In genomic region chr6:3409699-3410384, GRCh38 we compare ENCODE assay signal across 12 cellular contexts. TPM values are rescaled to one million over a fixed set of nuclear protein-coding genes. Genes with fewer than 3 reads are reported as not detected.
DNase-seq lines count a peak whose midpoint lies in the region; ATAC-seq and TF ChIP-seq lines count a peak whose summit lies in the region.
"Had no signal": no experiment of that assay in that cellular context is flagged by ENCODE, and none has a peak within 500 bp of the region (broad histone marks: within the 10 kb centered on the region; RNA-seq: fewer than 3 reads in every experiment).

No MANE protein-coding gene starts in this region.

- POLR2A ChIA-PET in Caco-2 (lab: Charles Lee): interaction anchor here (0.6 kb wide), 1 partner anchor 43 kb away, joined by 3 read pairs; no protein-coding TSS in a partner anchor

- H3K4me1 ChIP-seq in Caco-2: peaks cover 88% of the 10 kb centered on the region
- peaks cover 44% of the 10 kb centered on the region for H3K4me1 ChIP-seq in mucosa of stomach (ENCODE audit: control insufficient read depth, insufficient read depth, low read length)

- ATAC-seq in HG03280 (IDR thresholded peaks at IDR 0.05; ENCODE audit: unreplicated experiment): no peak
- no peak for ATAC-seq in GM21367 (IDR thresholded peaks at IDR 0.05; ENCODE audit: unreplicated experiment)
- ATAC-seq: activated CD4-positive, CD25-positive, alpha-beta regulatory T cell treated with anti-CD3 and anti-CD28 coated beads, Interleukin-2, amount 50 U/mL, for 24 hours had no signal

- TF ChIP-seq CTCF in Caco-2 (IDR thresholded peaks at IDR 0.05; ENCODE audit: insufficient read depth in 1 of 2, low read depth in 1 of 2, low read length in 1 of 2, severe bottlenecking in 1 of 2, unreplicated experiment in 1 of 2): no peak
- no peak for TF ChIP-seq CTCF in fibroblast of pulmonary artery (IDR thresholded peaks at IDR 0.05; ENCODE audit: low read length, missing control alignments)

- no peaks in the 10 kb centered on the region for H3K9me3 Mint-ChIP-seq in Caco-2 (ENCODE audit: unreplicated experiment)
- H3K9me3 Mint-ChIP-seq: activated naive CD8-positive, alpha-beta T cell treated with anti-CD3 and anti-CD28 coated beads, Interleukin-2, amount 10 ng/mL, durations not matched to agents 7 days and 5 days had no signal

- H3K27me3 Mint-ChIP-seq in Caco-2 (ENCODE audit: insufficient read depth, unreplicated experiment): no peaks in the 10 kb centered on the region

- H3K9me3 ChIP-seq in Caco-2 (no peaks in the 10 kb centered on the region), mucosa of stomach (ENCODE audit: control insufficient read depth, low read length) (no peaks in the 10 kb centered on the region)

- H3K4me1 Mint-ChIP-seq in Caco-2 (ENCODE audit: low read depth, unreplicated experiment): peaks cover 59% of the 10 kb centered on the region

- CTCF ChIA-PET in Caco-2 (lab: Charles Lee): interaction anchor here (0.9 to 2.6 kb wide), 6 partner anchors 10 to 47 kb away, joined by 3 to 6 read pairs (median 4); partner anchors contain the start of gene SLC22A23

- DNase-seq in Caco-2 (peak; percentile 94 to 95), MV-4-11 (lab: John Stamatoyannopoulos, UW) (peak; percentile 25), fibroblast of pulmonary artery (ENCODE audit: low read depth) (peak; percentile 17), ecto neural progenitor cell (ENCODE audit: low spot score) (no peak)
- DNase-seq in stimulated activated CD8-positive, alpha-beta memory T cell treated with anti-CD3 and anti-CD28 coated beads, Interleukin-4, amount 100 ng/mL, for 48 hours: no peak
- DNase-seq: activated naive CD8-positive, alpha-beta T cell treated with anti-CD3 and anti-CD28 coated beads, Interleukin-2, amount 10 ng/mL, durations not matched to agents 7 days and 5 days; posterior cingulate gyrus had no signal

- BruUV-seq in Caco-2 (replicated peaks; lab: Mats Ljungman, UMichigan): no TSS peak

- H3K36me3 ChIP-seq in Caco-2 (ENCODE audit: control insufficient read depth, insufficient read depth, low read length) (0 out of 2 replicates have a peak, but pooled peaks cover 3% of the 10 kb centered on the region), mucosa of stomach (ENCODE audit: control insufficient read depth, insufficient read depth, low read length) (no peaks in the 10 kb centered on the region)

- H3K27ac Mint-ChIP-seq in Caco-2 (ENCODE audit: unreplicated experiment): peak overlapping the region; percentile 86
- H3K27ac Mint-ChIP-seq: activated naive CD8-positive, alpha-beta T cell treated with anti-CD3 and anti-CD28 coated beads, Interleukin-2, amount 10 ng/mL, durations not matched to agents 7 days and 5 days had no signal

- intact Hi-C loops in Caco-2 (cut with micrococcal nuclease; ENCODE audit: unreplicated experiment): loop anchor here (1.0 to 5.0 kb wide), 5 partner anchors 9 to 323 kb away; no protein-coding TSS in a partner anchor

- H3K27me3 ChIP-seq in Caco-2 (replicated peaks; ENCODE audit: control insufficient read depth, insufficient read depth, low read length) (no peaks in the 10 kb centered on the region), mucosa of stomach (ENCODE audit: control insufficient read depth, insufficient read depth, low read length) (no peaks in the 10 kb centered on the region)
- H3K27me3 ChIP-seq: tibial nerve had no signal

- peak overlapping the region; percentile 40 for H3K9ac ChIP-seq in mucosa of stomach (ENCODE audit: low read length)

- peaks cover 75% of the 10 kb centered on the region for H3K36me3 Mint-ChIP-seq in Caco-2 (ENCODE audit: insufficient read depth, unreplicated experiment)
- H3K36me3 Mint-ChIP-seq: activated naive CD8-positive, alpha-beta T cell treated with anti-CD3 and anti-CD28 coated beads, Interleukin-2, amount 10 ng/mL, durations not matched to agents 7 days and 5 days had no signal

- peak overlapping the region; percentile 47 for H3K4me3 Mint-ChIP-seq in Caco-2 (ENCODE audit: unreplicated experiment)
- H3K4me3 Mint-ChIP-seq: activated naive CD8-positive, alpha-beta T cell treated with anti-CD3 and anti-CD28 coated beads, Interleukin-2, amount 10 ng/mL, durations not matched to agents 7 days and 5 days had no signal

- H3K4me3 ChIP-seq in Caco-2 (ENCODE audit: low read depth, low read length) (peak overlapping the region; percentile 1; the same call in 1 of the 2 replicates), fibroblast of pulmonary artery (replicated peaks; ENCODE audit: low read depth, low read length) (no peak overlapping the region), mucosa of stomach (ENCODE audit: low read length) (no peak overlapping the region)
- H3K4me3 ChIP-seq: tibial nerve had no signal

RNA-seq across cellular contexts. Expression of gene SLC22A23, which starts 47.0 kb away (rescaled TPM):
- total RNA-seq in Caco-2 (2022): 44.9 and 45.5 TPM in 2 replicates

Comparison
In these comparisons a context has a peak if more than half of its experiments do, and no peak if none do; other contexts are left out.
1. DNase-seq: peak in Caco-2 (2 of 2), MV-4-11 (single experiment) and fibroblast of pulmonary artery (single experiment); none in stimulated activated CD8-positive, alpha-beta memory T cell treated with anti-CD3 and anti-CD28 coated beads, Interleukin-4, amount 100 ng/mL, for 48 hours (single experiment) and ecto neural progenitor cell (single experiment).